9 cellular contexts compared by ENCODE assay signal in genomic region chr17:2011421-2012371, GRCh38. TPM values are rescaled to one million over a fixed set of nuclear protein-coding genes. Genes with fewer than 3 reads are reported as not detected.
DNase-seq lines count a peak whose midpoint lies in the region; ATAC-seq and TF ChIP-seq lines count a peak whose summit lies in the region.
"Had no signal": no experiment of that assay in that cellular context is flagged by ENCODE, and none has a peak within 500 bp of the region (broad histone marks: within the 10 kb centered on the region; RNA-seq: fewer than 3 reads in every experiment).

No MANE protein-coding gene starts in this region.

- H3K27me3 ChIP-seq in neuron (ENCODE audit: insufficient read depth, low read length) = no peaks in the 10 kb centered on the region

- H3K4me1 Mint-ChIP-seq in CD14-positive monocyte (peaks cover 17% of the 10 kb centered on the region), progenitor cell of endocrine pancreas (ENCODE audit: low read depth) (peaks cover 5% of the 10 kb centered on the region)
- H3K4me1 Mint-ChIP-seq in activated T-helper 2 cell treated with anti-CD3 and anti-CD28 coated beads, Interferon-gamma antibody, Interleukin-2, Interleukin-4, amounts not matched to agents 10 μg/mL and 5 μg/mL and 100 μg/mL, durations not matched to agents 14 hours and 24 hours and 36 hours (ENCODE audit: low read depth) = no peaks in the 10 kb centered on the region
- H3K4me1 Mint-ChIP-seq: activated naive CD8-positive, alpha-beta T cell treated with anti-CD3 and anti-CD28 coated beads, Interleukin-2, amount 10 ng/mL, durations not matched to agents 7 days and 5 days had no signal

- H3K36me3 ChIP-seq in neuron (ENCODE audit: insufficient read depth, low read length) = no peaks in the 10 kb centered on the region

- peak overlapping the region; percentile 42 for H2AFZ ChIP-seq in neuron (ENCODE audit: low read depth, low read length)

- no peak for ATAC-seq in HG03025 (IDR thresholded peaks at IDR 0.05; ENCODE audit: low FRiP score, unreplicated experiment)

- H3K4me1 ChIP-seq in neuron (ENCODE audit: insufficient read depth, low read length) = peaks cover 12% of the 10 kb centered on the region

- no peak overlapping the region for H3K4me3 ChIP-seq in neuron (ENCODE audit: low read length)

- peak overlapping the region; percentile 24 to 31 for H3K4me3 Mint-ChIP-seq in CD14-positive monocyte
- no peak overlapping the region for H3K4me3 Mint-ChIP-seq in progenitor cell of endocrine pancreas (ENCODE audit: low read depth)
- H3K4me3 Mint-ChIP-seq in activated T-helper 2 cell treated with anti-CD3 and anti-CD28 coated beads, Interferon-gamma antibody, Interleukin-2, Interleukin-4, amounts not matched to agents 10 μg/mL and 5 μg/mL and 100 μg/mL, durations not matched to agents 14 hours and 24 hours and 36 hours (ENCODE audit: low read depth) = no peak overlapping the region
- H3K4me3 Mint-ChIP-seq: activated naive CD8-positive, alpha-beta T cell treated with anti-CD3 and anti-CD28 coated beads, Interleukin-2, amount 10 ng/mL, durations not matched to agents 7 days and 5 days had no signal

- intact Hi-C loops in CD14-positive monocyte (cut with micrococcal nuclease) = no loop called here
- intact Hi-C loops in activated T-helper 2 cell treated with anti-CD3 and anti-CD28 coated beads, Interferon-gamma antibody, Interleukin-2, Interleukin-4, amounts not matched to agents 10 μg/mL and 5 μg/mL and 100 μg/mL, durations not matched to agents 14 hours and 24 hours and 36 hours (cut with micrococcal nuclease) = no loop called here

- DNase-seq in CD14-positive monocyte (ENCODE audit: low spot score) (no peak), MV-4-11 (lab: John Stamatoyannopoulos, UW) (peak; percentile 70), epidermal melanocyte (ENCODE audit: insufficient read length, low spot score) (peak; percentile 91), NCI-H748 (lab: John Stamatoyannopoulos, UW; ENCODE audit: unreplicated experiment) (no peak), progenitor cell of endocrine pancreas (ENCODE audit: low spot score, unreplicated experiment) (no peak)
- no peak for DNase-seq in activated T-helper 2 cell treated with anti-CD3 and anti-CD28 coated beads, Interferon-gamma antibody, Interleukin-2, Interleukin-4, amounts not matched to agents 10 μg/mL and 5 μg/mL and 100 μg/mL, durations not matched to agents 14 hours and 24 hours and 36 hours (ENCODE audit: low spot score)
- DNase-seq: activated naive CD8-positive, alpha-beta T cell treated with anti-CD3 and anti-CD28 coated beads, Interleukin-2, amount 10 ng/mL, durations not matched to agents 7 days and 5 days had no signal

- TF ChIP-seq CTCF in CD14-positive monocyte (IDR thresholded peaks at IDR 0.05) (no peak), progenitor cell of endocrine pancreas (IDR thresholded peaks at IDR 0.05; ENCODE audit: unreplicated experiment) (no peak)

- H3K27ac Mint-ChIP-seq in CD14-positive monocyte (no peak overlapping the region), progenitor cell of endocrine pancreas (no peak overlapping the region)
- no peak overlapping the region for H3K27ac Mint-ChIP-seq in activated T-helper 2 cell treated with anti-CD3 and anti-CD28 coated beads, Interferon-gamma antibody, Interleukin-2, Interleukin-4, amounts not matched to agents 10 μg/mL and 5 μg/mL and 100 μg/mL, durations not matched to agents 14 hours and 24 hours and 36 hours
- H3K27ac Mint-ChIP-seq: activated naive CD8-positive, alpha-beta T cell treated with anti-CD3 and anti-CD28 coated beads, Interleukin-2, amount 10 ng/mL, durations not matched to agents 7 days and 5 days had no signal

- H3K27me3 Mint-ChIP-seq in CD14-positive monocyte (ENCODE audit: low read depth in 3 of 3) (peaks cover 3 to 17% (median 12%) of the 10 kb centered on the region in 3 donors), progenitor cell of endocrine pancreas (no peaks in the 10 kb centered on the region)
- H3K27me3 Mint-ChIP-seq in activated T-helper 2 cell treated with anti-CD3 and anti-CD28 coated beads, Interferon-gamma antibody, Interleukin-2, Interleukin-4, amounts not matched to agents 10 μg/mL and 5 μg/mL and 100 μg/mL, durations not matched to agents 14 hours and 24 hours and 36 hours (ENCODE audit: low read depth) = peaks cover 2% of the 10 kb centered on the region

- H3K9me3 Mint-ChIP-seq in CD14-positive monocyte = peaks cover 0 to 6% (median 3%) of the 10 kb centered on the region in 7 donors
- no peaks in the 10 kb centered on the region for H3K9me3 Mint-ChIP-seq in progenitor cell of endocrine pancreas (ENCODE audit: low read depth)
- no peaks in the 10 kb centered on the region for H3K9me3 Mint-ChIP-seq in activated T-helper 2 cell treated with anti-CD3 and anti-CD28 coated beads, Interferon-gamma antibody, Interleukin-2, Interleukin-4, amounts not matched to agents 10 μg/mL and 5 μg/mL and 100 μg/mL, durations not matched to agents 14 hours and 24 hours and 36 hours
- H3K9me3 Mint-ChIP-seq: activated naive CD8-positive, alpha-beta T cell treated with anti-CD3 and anti-CD28 coated beads, Interleukin-2, amount 10 ng/mL, durations not matched to agents 7 days and 5 days had no signal

- no peaks in the 10 kb centered on the region for H3K36me3 Mint-ChIP-seq in CD14-positive monocyte
- H3K36me3 Mint-ChIP-seq in progenitor cell of endocrine pancreas (ENCODE audit: insufficient read depth) = peaks cover 12% of the 10 kb centered on the region
- no peaks in the 10 kb centered on the region for H3K36me3 Mint-ChIP-seq in activated T-helper 2 cell treated with anti-CD3 and anti-CD28 coated beads, Interferon-gamma antibody, Interleukin-2, Interleukin-4, amounts not matched to agents 10 μg/mL and 5 μg/mL and 100 μg/mL, durations not matched to agents 14 hours and 24 hours and 36 hours (ENCODE audit: low read depth)
- H3K36me3 Mint-ChIP-seq: activated naive CD8-positive, alpha-beta T cell treated with anti-CD3 and anti-CD28 coated beads, Interleukin-2, amount 10 ng/mL, durations not matched to agents 7 days and 5 days had no signal

- no peaks in the 10 kb centered on the region for H3K9me3 ChIP-seq in neuron (ENCODE audit: low read length)

RNA-seq across cellular contexts. Expression of gene RTN4RL1, which starts 13.4 kb away (rescaled TPM):
- polyA plus RNA-seq in CD14-positive monocyte = under 1 TPM; 0.11 to 0.29 TPM
- 11.1 and 12.4 TPM in 2 replicates for total RNA-seq in progenitor cell of endocrine pancreas
- total RNA-seq in activated T-helper 2 cell treated with anti-CD3 and anti-CD28 coated beads, Interferon-gamma antibody, Interleukin-2, Interleukin-4, amounts not matched to agents 10 μg/mL and 5 μg/mL and 100 μg/mL, durations not matched to agents 14 hours and 24 hours and 36 hours = 0.25 and 0.51 TPM in 2 replicates

RNA-seq across cellular contexts. Expression of gene DPH1, which starts 18.3 kb away (rescaled TPM):
- 1 to 10 TPM; 7.5 to 9.3 TPM for polyA plus RNA-seq in CD14-positive monocyte
- total RNA-seq in progenitor cell of endocrine pancreas = 39.1 and 44.0 TPM in 2 replicates
- 43.4 and 47.5 TPM in 2 replicates for total RNA-seq in activated T-helper 2 cell treated with anti-CD3 and anti-CD28 coated beads, Interferon-gamma antibody, Interleukin-2, Interleukin-4, amounts not matched to agents 10 μg/mL and 5 μg/mL and 100 μg/mL, durations not matched to agents 14 hours and 24 hours and 36 hours

RNA-seq across cellular contexts. Expression of gene OVCA2, which starts 30.1 kb away (rescaled TPM):
- polyA plus RNA-seq in CD14-positive monocyte = 10 to 100 TPM; 69.1 to 94.9 TPM
- total RNA-seq in progenitor cell of endocrine pancreas = 21.9 and 25.4 TPM in 2 replicates
- 29.9 and 35.8 TPM in 2 replicates for total RNA-seq in activated T-helper 2 cell treated with anti-CD3 and anti-CD28 coated beads, Interferon-gamma antibody, Interleukin-2, Interleukin-4, amounts not matched to agents 10 μg/mL and 5 μg/mL and 100 μg/mL, durations not matched to agents 14 hours and 24 hours and 36 hours

RNA-seq across cellular contexts. Expression of gene HIC1, which starts 43.2 kb away (rescaled TPM):
- polyA plus RNA-seq in CD14-positive monocyte = under 1 TPM; 0.13 to 0.30 TPM
- total RNA-seq in progenitor cell of endocrine pancreas = 0.69 and 0.86 TPM in 2 replicates
- total RNA-seq in activated T-helper 2 cell treated with anti-CD3 and anti-CD28 coated beads, Interferon-gamma antibody, Interleukin-2, Interleukin-4, amounts not matched to agents 10 μg/mL and 5 μg/mL and 100 μg/mL, durations not matched to agents 14 hours and 24 hours and 36 hours = 42.6 and 43.5 TPM in 2 replicates

Comparison
In these comparisons a context has a peak if more than half of its experiments do, and no peak if none do; other contexts are left out.
1. DNase-seq: peak in MV-4-11 (single experiment) and epidermal melanocyte (single experiment); none in CD14-positive monocyte (single experiment), NCI-H748 (single experiment), progenitor cell of endocrine pancreas (single experiment) and activated T-helper 2 cell treated with anti-CD3 and anti-CD28 coated beads, Interferon-gamma antibody, Interleukin-2, Interleukin-4, amounts not matched to agents 10 μg/mL and 5 μg/mL and 100 μg/mL, durations not matched to agents 14 hours and 24 hours and 36 hours (single experiment).
2. H3K4me3 Mint-ChIP-seq: peak in CD14-positive monocyte (2 of 2); none in progenitor cell of endocrine pancreas (single experiment) and activated T-helper 2 cell treated with anti-CD3 and anti-CD28 coated beads, Interferon-gamma antibody, Interleukin-2, Interleukin-4, amounts not matched to agents 10 μg/mL and 5 μg/mL and 100 μg/mL, durations not matched to agents 14 hours and 24 hours and 36 hours (single experiment).